ENCODE assay signal across 28 cellular contexts in the genomic region with DNA sequence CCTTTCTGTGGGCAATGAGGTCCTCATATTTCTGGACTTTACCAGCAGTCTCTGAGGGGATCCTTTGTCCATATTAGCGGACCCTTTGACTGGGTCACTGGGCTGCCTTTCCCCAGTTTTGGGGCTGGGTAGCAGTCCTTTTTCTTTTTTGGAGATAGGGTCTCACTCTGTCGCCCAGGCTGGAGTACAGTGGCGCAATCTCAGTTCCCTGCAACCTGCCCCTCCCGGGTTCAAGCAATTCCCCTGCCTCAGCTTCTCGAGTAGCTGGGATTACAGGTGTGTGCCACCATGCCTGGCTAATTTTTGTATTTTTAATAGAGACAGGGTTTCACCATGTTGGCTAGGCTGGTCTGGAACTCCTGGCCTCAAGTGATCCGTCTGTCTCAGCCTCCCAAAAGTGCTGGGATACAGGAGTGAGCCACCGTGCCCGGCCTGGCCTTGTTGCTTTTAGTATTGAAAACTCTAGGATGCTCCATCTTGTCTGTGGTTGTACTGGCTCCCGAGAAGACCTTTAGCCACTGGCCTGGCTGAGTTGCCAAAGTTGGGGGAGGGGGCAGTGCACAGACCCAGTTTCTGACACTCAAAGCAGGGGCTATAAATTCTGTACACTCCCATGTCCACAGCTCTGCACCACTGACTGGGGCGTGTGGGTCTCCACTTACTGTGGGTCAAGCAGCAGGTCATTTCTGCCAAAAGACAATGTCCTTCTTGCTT. TPM values are rescaled to one million over a fixed set of nuclear protein-coding genes. Genes with fewer than 3 reads are reported as not detected.
DNase-seq lines count a peak whose midpoint lies in the region; ATAC-seq and TF ChIP-seq lines count a peak whose summit lies in the region.
"Had no signal": no experiment of that assay in that cellular context is flagged by ENCODE, and none has a peak within 500 bp of the region (broad histone marks: within the 10 kb centered on the region; RNA-seq: fewer than 3 reads in every experiment).

No MANE protein-coding gene starts in this region.

- H3K9me3 ChIP-seq in neuronal stem cell (replicated peaks in 1 of 2; ENCODE audit: control insufficient read depth in 2 of 2, insufficient read depth in 1 of 2, low read depth in 1 of 2, low read length in 2 of 2) = no peaks in the 10 kb centered on the region
- H3K9me3 ChIP-seq in upper lobe of right lung = no peaks in the 10 kb centered on the region
- H3K9me3 ChIP-seq: breast epithelium, left ventricle myocardium inferior, Peyer's patch, prostate gland, uterus had no signal

- H2AK5ac ChIP-seq in neuronal stem cell (ENCODE audit: low read depth, low read length) = no peak overlapping the region

- no peak overlapping the region for H3K4ac ChIP-seq in neuronal stem cell (ENCODE audit: low read length)

- peaks cover 0 to 7% of the 10 kb centered on the region in 2 donors for H3K36me3 ChIP-seq in neuronal stem cell (replicated peaks in 1 of 2; ENCODE audit: control insufficient read depth in 2 of 2, insufficient read depth in 2 of 2, low read length in 2 of 2)
- no peaks in the 10 kb centered on the region for H3K36me3 ChIP-seq in upper lobe of right lung
- H3K36me3 ChIP-seq: breast epithelium, prostate gland, uterus had no signal

- no peak overlapping the region for H4K91ac ChIP-seq in neuronal stem cell (ENCODE audit: low read depth, low read length, poor library complexity)

- no peak overlapping the region for H2AFZ ChIP-seq in neuronal stem cell (ENCODE audit: low read length)

- TF ChIP-seq CTCF in upper lobe of right lung (IDR thresholded peaks at IDR 0.05) = no peak

- intact Hi-C loops in upper lobe of right lung (cut with DNase I) = no loop called here

- in situ Hi-C loops in KBM-7 (cut with MboI; ENCODE audit: low pct_unique_long_range_greater_than_20kb, low sequenced_read_pairs) = no loop called here

- peak overlapping the region; percentile 40 for H3K18ac ChIP-seq in neuronal stem cell (ENCODE audit: low read length)

- H3K4me2 ChIP-seq in neuronal stem cell (ENCODE audit: insufficient read depth, low read length, poor library complexity, severe bottlenecking) = no peak overlapping the region

- no peaks in the 10 kb centered on the region for H3K27me3 ChIP-seq in neuronal stem cell (ENCODE audit: control insufficient read depth in 3 of 3, insufficient read depth in 3 of 3, low read depth in 1 of 3, low read length in 3 of 3)
- H3K27me3 ChIP-seq in upper lobe of right lung = no peaks in the 10 kb centered on the region
- H3K27me3 ChIP-seq: breast epithelium, Peyer's patch, uterus had no signal

- H3K4me1 Mint-ChIP-seq in activated T-cell treated with anti-CD3 and anti-CD28 coated beads, Interleukin-2, amount 50 U/mL, for 24 hours (ENCODE audit: low read depth) = peaks cover 51% of the 10 kb centered on the region
- H3K4me1 Mint-ChIP-seq in activated T-cell treated with anti-CD3 and anti-CD28 coated beads, Interleukin-2, amount 50 U/mL, for 72 hours (ENCODE audit: low read depth) = peaks cover 26% of the 10 kb centered on the region
- H3K4me1 Mint-ChIP-seq: stimulated activated memory B cell treated with anti-CD40 and anti-IgM and Interleukin-4, amounts not matched to agents 10 μg/mL and 1 μg/mL and 100 μg/mL, for 72 hours had no signal

- H3K36me3 Mint-ChIP-seq in activated T-cell treated with anti-CD3 and anti-CD28 coated beads, Interleukin-2, amount 50 U/mL, for 24 hours (ENCODE audit: low read depth) = peaks cover 8% of the 10 kb centered on the region
- H3K36me3 Mint-ChIP-seq in activated T-cell treated with anti-CD3 and anti-CD28 coated beads, Interleukin-2, amount 50 U/mL, for 72 hours (ENCODE audit: insufficient read depth in 2 of 2) = peaks cover 0 to 3% of the 10 kb centered on the region in 2 donors
- H3K36me3 Mint-ChIP-seq: stimulated activated memory B cell treated with anti-CD40 and anti-IgM and Interleukin-4, amounts not matched to agents 10 μg/mL and 1 μg/mL and 100 μg/mL, for 72 hours had no signal

- H3K9me3 Mint-ChIP-seq in activated T-cell treated with anti-CD3 and anti-CD28 coated beads, Interleukin-2, amount 50 U/mL, for 24 hours = no peaks in the 10 kb centered on the region
- H3K9me3 Mint-ChIP-seq in activated T-cell treated with anti-CD3 and anti-CD28 coated beads, Interleukin-2, amount 50 U/mL, for 72 hours = no peaks in the 10 kb centered on the region
- H3K9me3 Mint-ChIP-seq: CD4-positive, alpha-beta memory T cell; HFFc6; stimulated activated memory B cell treated with anti-CD40 and anti-IgM and Interleukin-4, amounts not matched to agents 10 μg/mL and 1 μg/mL and 100 μg/mL, for 72 hours had no signal

- H3K4me3 ChIP-seq in neuronal stem cell (ENCODE audit: low read length in 2 of 2) = no peak overlapping the region
- no peak overlapping the region for H3K4me3 ChIP-seq in upper lobe of right lung
- H3K4me3 ChIP-seq: breast epithelium, left ventricle myocardium inferior, Peyer's patch, prostate gland, uterus had no signal

- no peak overlapping the region for H3K23ac ChIP-seq in neuronal stem cell (ENCODE audit: low read depth, low read length, poor library complexity)

- no peak overlapping the region for H3K27ac Mint-ChIP-seq in activated T-cell treated with anti-CD3 and anti-CD28 coated beads, Interleukin-2, amount 50 U/mL, for 24 hours
- H3K27ac Mint-ChIP-seq in activated T-cell treated with anti-CD3 and anti-CD28 coated beads, Interleukin-2, amount 50 U/mL, for 72 hours = no peak overlapping the region
- H3K27ac Mint-ChIP-seq: HFFc6; stimulated activated memory B cell treated with anti-CD40 and anti-IgM and Interleukin-4, amounts not matched to agents 10 μg/mL and 1 μg/mL and 100 μg/mL, for 72 hours had no signal

- H3K14ac ChIP-seq in neuronal stem cell (ENCODE audit: low read length) = no peak overlapping the region

- H3K4me3 Mint-ChIP-seq in activated T-cell treated with anti-CD3 and anti-CD28 coated beads, Interleukin-2, amount 50 U/mL, for 24 hours = no peak overlapping the region
- no peak overlapping the region for H3K4me3 Mint-ChIP-seq in activated T-cell treated with anti-CD3 and anti-CD28 coated beads, Interleukin-2, amount 50 U/mL, for 72 hours
- H3K4me3 Mint-ChIP-seq: activated naive CD8-positive, alpha-beta T cell; HFFc6; stimulated activated memory B cell treated with anti-CD40 and anti-IgM and Interleukin-4, amounts not matched to agents 10 μg/mL and 1 μg/mL and 100 μg/mL, for 72 hours had no signal

- H3K27ac ChIP-seq in neuronal stem cell (replicated peaks; ENCODE audit: low read length) = no peak overlapping the region
- H3K27ac ChIP-seq in upper lobe of right lung = no peak overlapping the region
- H3K27ac ChIP-seq: breast epithelium, left ventricle myocardium inferior, Peyer's patch, prostate gland had no signal

- no peak for ATAC-seq in activated T-cell treated with anti-CD3 and anti-CD28 coated beads, Interleukin-2, amount 50 U/mL, for 72 hours (replicated peaks in 1 of 2)
- no peak for ATAC-seq in upper lobe of right lung
- ATAC-seq: stimulated activated memory B cell treated with anti-CD40 and anti-IgM and Interleukin-4, amounts not matched to agents 10 μg/mL and 1 μg/mL and 100 μg/mL, for 72 hours had no signal

- no peak overlapping the region for H2BK12ac ChIP-seq in neuronal stem cell (ENCODE audit: low read length)

- H4K8ac ChIP-seq in neuronal stem cell (ENCODE audit: low read depth, low read length) = no peak overlapping the region

- peaks cover 17 to 26% of the 10 kb centered on the region in 2 donors for H3K4me1 ChIP-seq in neuronal stem cell (ENCODE audit: control insufficient read depth in 2 of 2, insufficient read depth in 1 of 2, low read depth in 1 of 2, low read length in 2 of 2)
- peaks cover 9% of the 10 kb centered on the region for H3K4me1 ChIP-seq in upper lobe of right lung
- H3K4me1 ChIP-seq: breast epithelium, prostate gland had no signal

- no peak overlapping the region for H2BK15ac ChIP-seq in neuronal stem cell (ENCODE audit: low read length)

- no peak overlapping the region for H2BK5ac ChIP-seq in neuronal stem cell (ENCODE audit: low read length)

- H3K27me3 Mint-ChIP-seq in activated T-cell treated with anti-CD3 and anti-CD28 coated beads, Interleukin-2, amount 50 U/mL, for 24 hours = no peaks in the 10 kb centered on the region
- H3K27me3 Mint-ChIP-seq in activated T-cell treated with anti-CD3 and anti-CD28 coated beads, Interleukin-2, amount 50 U/mL, for 72 hours (ENCODE audit: low read depth) = peaks cover 10% of the 10 kb centered on the region
- H3K27me3 Mint-ChIP-seq: activated naive CD8-positive, alpha-beta T cell; CD4-positive, alpha-beta memory T cell had no signal

- H2BK120ac ChIP-seq in neuronal stem cell (ENCODE audit: low read depth, low read length) = no peak overlapping the region

- no peaks in the 10 kb centered on the region for H3K79me1 ChIP-seq in neuronal stem cell (ENCODE audit: low read depth, low read length)

- DNase-seq in activated T-cell treated with anti-CD3 and anti-CD28 coated beads, Interleukin-2, amount 50 U/mL, for 24 hours = peak; percentile 20
- DNase-seq in activated T-cell treated with anti-CD3 and anti-CD28 coated beads, Interleukin-2, amount 50 U/mL, for 72 hours = no peak
- peak; percentile 40 for DNase-seq in ecto neural progenitor cell (ENCODE audit: low spot score)
- DNase-seq in neuronal stem cell (ENCODE audit: low spot score) = no peak
- DNase-seq in upper lobe of right lung = peak; percentile 34
- DNase-seq in effector CD4-positive, alpha-beta T cell = no peak
- no peak for DNase-seq in KBM-7
- no peak for DNase-seq in SW480 (ENCODE audit: low spot score)
- DNase-seq: activated CD4-positive, alpha-beta T cell treated with anti-CD3 and anti-CD28 coated beads, Interleukin-2, amount 50 U/mL, for 1 hour; activated effector memory CD4-positive, alpha-beta T cell treated with Interleukin-2 at 50 U/mL for 16 hours; AML-193; CD4-positive, alpha-beta memory T cell; effector memory CD4-positive, alpha-beta T cell; GOT3; HFFc6; left ventricle myocardium inferior; NCI-H1048; NCI-H1694; NCI-H774; Peyer's patch; SHP77; stimulated activated CD4-positive, alpha-beta T cell treated with anti-CD3 and anti-CD28 coated beads, Interleukin-15, amount 100 ng/mL, for 24 hours had no signal

- no CpG with 5 or more reads among the region's 10 CpGs for WGBS in neuronal stem cell (ENCODE audit: extremely low coverage in 2 of 2, insufficient read length in 2 of 2, insufficient replicate concordance in 1 of 2), 2 donors

- H3K9ac ChIP-seq in neuronal stem cell (ENCODE audit: low read depth, low read length, poor library complexity) = no peak overlapping the region

RNA-seq across cellular contexts. Expression of a gene that starts 33.1 kb away (rescaled TPM):
- total RNA-seq in activated T-cell treated with anti-CD3 and anti-CD28 coated beads, Interleukin-2, amount 50 U/mL, for 72 hours = 10 to 100 TPM in 1 of 2 donors, 1 to 10 TPM in 1; 9.4 to 13.3 TPM
- polyA plus RNA-seq in neuronal stem cell (2013, experiment 1 of 2) = 7.3 TPM
- 7.1 TPM for polyA plus RNA-seq in neuronal stem cell (2013, experiment 2 of 2)
- total RNA-seq in upper lobe of right lung = 19.7 TPM
- total RNA-seq: HT1080 had no signal

Comparison
In these comparisons a context has a peak if more than half of its experiments do, and no peak if none do; other contexts are left out.
1. DNase-seq: peak in activated T-cell treated with anti-CD3 and anti-CD28 coated beads, Interleukin-2, amount 50 U/mL, for 24 hours (single experiment), ecto neural progenitor cell (single experiment) and upper lobe of right lung (single experiment); none in activated T-cell treated with anti-CD3 and anti-CD28 coated beads, Interleukin-2, amount 50 U/mL, for 72 hours (0 of 2), neuronal stem cell (single experiment), effector CD4-positive, alpha-beta T cell (single experiment), KBM-7 (single experiment) and SW480 (single experiment).